Comparison of ENCODE assay signal across 26 cellular contexts in the genomic region with DNA sequence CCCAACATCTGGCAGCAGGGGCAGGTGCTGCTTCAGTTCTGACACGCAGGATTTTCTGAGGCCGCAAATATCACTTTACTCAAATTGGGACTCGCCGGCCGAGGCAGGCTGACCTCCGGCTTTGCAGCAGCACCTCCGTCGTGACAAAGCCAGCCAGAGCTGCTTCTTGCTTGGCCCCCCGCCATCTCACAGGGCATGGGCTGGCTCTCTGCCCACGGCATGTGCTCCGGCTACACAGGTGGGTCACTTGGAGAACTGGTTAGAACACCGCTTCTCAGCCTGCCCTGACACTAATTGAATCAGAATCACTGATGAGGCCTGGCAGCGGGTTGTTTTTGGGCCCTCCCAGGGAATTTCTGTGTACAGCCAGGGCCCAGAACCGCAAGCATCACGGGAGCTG.
DNase-seq lines count a peak whose midpoint lies in the region; ATAC-seq and TF ChIP-seq lines count a peak whose summit lies in the region.
"Had no signal": no experiment of that assay in that cellular context is flagged by ENCODE, and none has a peak within 500 bp of the region (broad histone marks: within the 10 kb centered on the region; RNA-seq: fewer than 3 reads in every experiment).

No MANE protein-coding gene starts in this region.

- H2AFZ ChIP-seq in GM23338 (peak overlapping the region; percentile 72), neural progenitor cell (replicated peaks) (no peak overlapping the region)

- no peaks in the 10 kb centered on the region for H3K27me3 ChIP-seq in BE2C
- H3K27me3 ChIP-seq in GM23338 (ENCODE audit: insufficient read depth) = no peaks in the 10 kb centered on the region
- H3K27me3 ChIP-seq in cardiac muscle cell = no peaks in the 10 kb centered on the region
- H3K27me3 ChIP-seq in neural progenitor cell = no peaks in the 10 kb centered on the region
- H3K27me3 ChIP-seq: breast epithelium, SJCRH30 had no signal

- H3K4me2 ChIP-seq in GM23338 = no peak overlapping the region; the same call in 1 of the 2 replicates
- no peak overlapping the region for H3K4me2 ChIP-seq in neural progenitor cell

- H3K4me1 ChIP-seq in BE2C (peaks cover 27% of the 10 kb centered on the region), GM23338 (ENCODE audit: insufficient read depth) (peaks cover 11% of the 10 kb centered on the region), cardiac muscle cell (ENCODE audit: low read depth) (peaks cover 30% of the 10 kb centered on the region), neural progenitor cell (peaks cover 22% of the 10 kb centered on the region)
- H3K4me1 ChIP-seq: breast epithelium had no signal

- H3K27me3 Mint-ChIP-seq in GM23338 (ENCODE audit: insufficient read depth, low read depth, poor library complexity) (peaks cover 16% of the 10 kb centered on the region), neural progenitor cell (ENCODE audit: insufficient read depth, low read depth) (peaks cover 6% of the 10 kb centered on the region)
- no peaks in the 10 kb centered on the region for H3K27me3 Mint-ChIP-seq in activated T-helper 2 cell treated with anti-CD3 and anti-CD28 coated beads, Interferon-gamma antibody, Interleukin-2, Interleukin-4, amounts not matched to agents 10 μg/mL and 5 μg/mL and 100 μg/mL, durations not matched to agents 14 hours and 24 hours and 36 hours (ENCODE audit: low read depth)
- H3K27me3 Mint-ChIP-seq: activated naive CD4-positive, alpha-beta T cell treated with anti-CD3 and anti-CD28 coated beads, Interleukin-2, amount 50 U/mL, for 24 hours had no signal

- H3K36me3 Mint-ChIP-seq in GM23338 (ENCODE audit: low read depth) = no peaks in the 10 kb centered on the region
- no peaks in the 10 kb centered on the region for H3K36me3 Mint-ChIP-seq in neural progenitor cell
- no peaks in the 10 kb centered on the region for H3K36me3 Mint-ChIP-seq in activated T-helper 2 cell treated with anti-CD3 and anti-CD28 coated beads, Interferon-gamma antibody, Interleukin-2, Interleukin-4, amounts not matched to agents 10 μg/mL and 5 μg/mL and 100 μg/mL, durations not matched to agents 14 hours and 24 hours and 36 hours (ENCODE audit: low read depth)
- H3K36me3 Mint-ChIP-seq: activated naive CD4-positive, alpha-beta T cell treated with anti-CD3 and anti-CD28 coated beads, Interleukin-2, amount 50 U/mL, for 24 hours; memory B cell; T-cell had no signal

- TF ChIP-seq CTCF in BE2C (IDR thresholded peaks at IDR 0.05; ENCODE audit: low read depth, low read length) = no peak
- no peak for TF ChIP-seq CTCF in GM23338 (conservative IDR thresholded peaks at IDR 0.05; ENCODE audit: low read depth in 2 of 2)
- no peak for TF ChIP-seq CTCF in cardiac muscle cell (IDR thresholded peaks at IDR 0.05; ENCODE audit: low read depth, low read length)
- TF ChIP-seq CTCF in neural progenitor cell (IDR thresholded peaks at IDR 0.05) = no peak
- no peak for TF ChIP-seq CTCF in GM10266 (IDR thresholded peaks at IDR 0.05; ENCODE audit: control insufficient read depth, insufficient read depth, low read depth, missing control alignments)

- H3K4me3 ChIP-seq in BE2C (ENCODE audit: low read depth, low read length) (peak overlapping the region; percentile 17), GM23338 (no peak overlapping the region), cardiac muscle cell (no peak overlapping the region), neural progenitor cell (no peak overlapping the region)
- H3K4me3 ChIP-seq: breast epithelium, SJCRH30 had no signal

- DNase-seq in BE2C = peak; percentile 77
- DNase-seq in GM23338 (ENCODE audit: low spot score) = no peak
- DNase-seq in cardiac muscle cell (ENCODE audit: low read depth in 1 of 2, low spot score in 1 of 2) = no peak
- DNase-seq in neural progenitor cell (ENCODE audit: low spot score) = no peak
- no peak for DNase-seq in activated T-helper 2 cell treated with anti-CD3 and anti-CD28 coated beads, Interferon-gamma antibody, Interleukin-2, Interleukin-4, amounts not matched to agents 10 μg/mL and 5 μg/mL and 100 μg/mL, durations not matched to agents 14 hours and 24 hours and 36 hours (ENCODE audit: low spot score)
- DNase-seq in HUDEP-2 (lab: John Stamatoyannopoulos, UW; ENCODE audit: unreplicated experiment in 76 of 76) = no peak
- no peak for DNase-seq in GM10266 (ENCODE audit: extremely low spot score)
- DNase-seq: activated CD4-positive, alpha-beta T cell treated with anti-CD3 and anti-CD28 coated beads, Interleukin-2, amount 50 U/mL, for 48 hours; amygdala; cortex of kidney; DMS153; GDM1; H9; head of caudate nucleus; NCI-H1417 treated with DMSO at 0.1 percent for 48 hours; NCI-H2171; NCI-H524; SJCRH30; T-cell had no signal

- H3K4me3 Mint-ChIP-seq in GM23338 (no peak overlapping the region), neural progenitor cell (no peak overlapping the region)
- H3K4me3 Mint-ChIP-seq in activated T-helper 2 cell treated with anti-CD3 and anti-CD28 coated beads, Interferon-gamma antibody, Interleukin-2, Interleukin-4, amounts not matched to agents 10 μg/mL and 5 μg/mL and 100 μg/mL, durations not matched to agents 14 hours and 24 hours and 36 hours (ENCODE audit: low read depth) = no peak overlapping the region
- H3K4me3 Mint-ChIP-seq: activated naive CD4-positive, alpha-beta T cell treated with anti-CD3 and anti-CD28 coated beads, Interleukin-2, amount 50 U/mL, for 24 hours; activated T-helper 1 cell treated with anti-CD3 and anti-CD28 coated beads, Interleukin-12 subunit alpha, Interleukin-12 subunit beta, Interleukin-2, Interleukin-4 antibody, amounts not matched to agents 30 ng/mL and 10 ng/mL and 1 ng/mL, durations not matched to agents 14 hours and 24 hours and 36 hours; B cell; H9; memory B cell; stimulated activated naive CD8-positive, alpha-beta T cell treated with anti-CD3 and anti-CD28 coated beads, Interleukin-15, Interleukin-2, amounts not matched to agents 100 ng/mL and 50 ng/mL, for 24 hours; T-cell had no signal

- ATAC-seq in GM23338 = no peak
- ATAC-seq in HG02840 (IDR thresholded peaks at IDR 0.05; ENCODE audit: low FRiP score, unreplicated experiment) = no peak
- ATAC-seq: T-cell had no signal

- intact Hi-C loops in activated T-helper 2 cell treated with anti-CD3 and anti-CD28 coated beads, Interferon-gamma antibody, Interleukin-2, Interleukin-4, amounts not matched to agents 10 μg/mL and 5 μg/mL and 100 μg/mL, durations not matched to agents 14 hours and 24 hours and 36 hours (cut with micrococcal nuclease) = no loop called here

- H3K27ac Mint-ChIP-seq in GM23338 (no peak overlapping the region), neural progenitor cell (peak overlapping the region; percentile 61)
- no peak overlapping the region for H3K27ac Mint-ChIP-seq in activated T-helper 2 cell treated with anti-CD3 and anti-CD28 coated beads, Interferon-gamma antibody, Interleukin-2, Interleukin-4, amounts not matched to agents 10 μg/mL and 5 μg/mL and 100 μg/mL, durations not matched to agents 14 hours and 24 hours and 36 hours
- H3K27ac Mint-ChIP-seq: activated naive CD4-positive, alpha-beta T cell treated with anti-CD3 and anti-CD28 coated beads, Interleukin-2, amount 50 U/mL, for 24 hours; activated T-helper 1 cell treated with anti-CD3 and anti-CD28 coated beads, Interleukin-12 subunit alpha, Interleukin-12 subunit beta, Interleukin-2, Interleukin-4 antibody, amounts not matched to agents 30 ng/mL and 10 ng/mL and 1 ng/mL, durations not matched to agents 14 hours and 24 hours and 36 hours; B cell; memory B cell; stimulated activated naive CD8-positive, alpha-beta T cell treated with anti-CD3 and anti-CD28 coated beads, Interleukin-15, Interleukin-2, amounts not matched to agents 100 ng/mL and 50 ng/mL, for 24 hours; T-cell had no signal

- no peaks in the 10 kb centered on the region for H3K9me3 ChIP-seq in BE2C
- H3K9me3 ChIP-seq in cardiac muscle cell (ENCODE audit: low read depth) = no peaks in the 10 kb centered on the region
- H3K9me3 ChIP-seq in neural progenitor cell (ENCODE audit: low read depth) = no peaks in the 10 kb centered on the region
- H3K9me3 ChIP-seq: breast epithelium, SJCRH30 had no signal

- H4K20me1 ChIP-seq in GM23338 (replicated peaks; ENCODE audit: insufficient read depth) (no peaks in the 10 kb centered on the region), neural progenitor cell (ENCODE audit: low read depth) (no peaks in the 10 kb centered on the region)

- H3K27ac ChIP-seq in GM23338 (ENCODE audit: low read depth) (no peak overlapping the region), cardiac muscle cell (peak overlapping the region; percentile 15), neural progenitor cell (no peak overlapping the region)
- H3K27ac ChIP-seq: breast epithelium, SJCRH30 had no signal

- H3F3A ChIP-seq in GM23338 (replicated peaks; ENCODE audit: low read depth) (no peaks in the 10 kb centered on the region), neural progenitor cell (ENCODE audit: low read depth) (peaks cover 14% of the 10 kb centered on the region)

- no peaks in the 10 kb centered on the region for H3K36me3 ChIP-seq in BE2C
- no peaks in the 10 kb centered on the region for H3K36me3 ChIP-seq in GM23338 (ENCODE audit: insufficient read depth)
- H3K36me3 ChIP-seq in cardiac muscle cell = no peaks in the 10 kb centered on the region
- no peaks in the 10 kb centered on the region for H3K36me3 ChIP-seq in neural progenitor cell
- H3K36me3 ChIP-seq: breast epithelium, SJCRH30 had no signal

- H3K79me2 ChIP-seq in GM23338 (replicated peaks; ENCODE audit: insufficient read depth) (no peaks in the 10 kb centered on the region), neural progenitor cell (ENCODE audit: low read depth) (no peaks in the 10 kb centered on the region)

- H3K4me1 Mint-ChIP-seq in GM23338 (peaks cover 34% of the 10 kb centered on the region), neural progenitor cell (peaks cover 30% of the 10 kb centered on the region)
- H3K4me1 Mint-ChIP-seq in activated T-helper 2 cell treated with anti-CD3 and anti-CD28 coated beads, Interferon-gamma antibody, Interleukin-2, Interleukin-4, amounts not matched to agents 10 μg/mL and 5 μg/mL and 100 μg/mL, durations not matched to agents 14 hours and 24 hours and 36 hours (ENCODE audit: low read depth) = no peaks in the 10 kb centered on the region
- H3K4me1 Mint-ChIP-seq: activated naive CD4-positive, alpha-beta T cell treated with anti-CD3 and anti-CD28 coated beads, Interleukin-2, amount 50 U/mL, for 24 hours; T-cell had no signal

- no peak overlapping the region for H3K9ac ChIP-seq in neural progenitor cell

- no peaks in the 10 kb centered on the region for H3K9me2 ChIP-seq in GM23338 (ENCODE audit: insufficient read depth)

- H3K9me3 Mint-ChIP-seq in GM23338 = no peaks in the 10 kb centered on the region
- peaks cover 2% of the 10 kb centered on the region for H3K9me3 Mint-ChIP-seq in neural progenitor cell
- no peaks in the 10 kb centered on the region for H3K9me3 Mint-ChIP-seq in activated T-helper 2 cell treated with anti-CD3 and anti-CD28 coated beads, Interferon-gamma antibody, Interleukin-2, Interleukin-4, amounts not matched to agents 10 μg/mL and 5 μg/mL and 100 μg/mL, durations not matched to agents 14 hours and 24 hours and 36 hours
- H3K9me3 Mint-ChIP-seq: activated naive CD4-positive, alpha-beta T cell treated with anti-CD3 and anti-CD28 coated beads, Interleukin-2, amount 50 U/mL, for 24 hours; activated T-helper 1 cell treated with anti-CD3 and anti-CD28 coated beads, Interleukin-12 subunit alpha, Interleukin-12 subunit beta, Interleukin-2, Interleukin-4 antibody, amounts not matched to agents 30 ng/mL and 10 ng/mL and 1 ng/mL, durations not matched to agents 14 hours and 24 hours and 36 hours; H9; memory B cell; stimulated activated naive CD8-positive, alpha-beta T cell treated with anti-CD3 and anti-CD28 coated beads, Interleukin-15, Interleukin-2, amounts not matched to agents 100 ng/mL and 50 ng/mL, for 24 hours; T-cell had no signal
